In genomic region chr2:62270728-62271127, GRCh38 we compare ENCODE assay signal across 11 cellular contexts.
DNase-seq lines count a peak whose midpoint lies in the region; ATAC-seq and TF ChIP-seq lines count a peak whose summit lies in the region.
"Had no signal": no experiment of that assay in that cellular context is flagged by ENCODE, and none has a peak within 500 bp of the region (broad histone marks: within the 10 kb centered on the region; RNA-seq: fewer than 3 reads in every experiment).

No MANE protein-coding gene starts in this region.

- peak; percentile 14 for DNase-seq in GDM1 (lab: John Stamatoyannopoulos, UW)
- DNase-seq in NCI-H2029 (lab: John Stamatoyannopoulos, UW) = peak; percentile 17
- peak; percentile 18 for DNase-seq in brain microvascular endothelial cell
- DNase-seq in mucosa of gallbladder (ENCODE audit: low spot score) = peak; percentile 51
- no peak for DNase-seq in activated naive CD4-positive, alpha-beta T cell (lab: John Stamatoyannopoulos, UW)
- DNase-seq in NCI-H2107 treated with DMSO at 0.1 percent for 48 hours (lab: John Stamatoyannopoulos, UW; ENCODE audit: unreplicated experiment) = no peak
- no peak for DNase-seq in retina
- DNase-seq: activated CD4-positive, alpha-beta T cell treated with anti-CD3 and anti-CD28 coated beads for 48 hours; occipital lobe had no signal

- in situ Hi-C loops in brain microvascular endothelial cell (cut with HindIII; ENCODE audit: low pct_ligation_motif_present, low sequenced_read_pairs) = no loop called here

- H3K27ac ChIP-seq in brain microvascular endothelial cell = no peak overlapping the region

- no peaks in the 10 kb centered on the region for H3K36me3 ChIP-seq in brain microvascular endothelial cell (replicated peaks)

- TF ChIP-seq CTCF in brain microvascular endothelial cell (IDR thresholded peaks at IDR 0.05; ENCODE audit: low read depth, low read length, missing control alignments) = no peak

- no peak for ATAC-seq in GM18873 (IDR thresholded peaks at IDR 0.05; ENCODE audit: low FRiP score, unreplicated experiment)
- ATAC-seq: activated naive CD4-positive, alpha-beta T cell treated with anti-CD3 and anti-CD28 coated beads, Interleukin-2, amount 50 U/mL, for 72 hours had no signal

- H3K27me3 ChIP-seq in brain microvascular endothelial cell (replicated peaks) = no peaks in the 10 kb centered on the region

- no peak overlapping the region for H3K4me3 ChIP-seq in brain microvascular endothelial cell (ENCODE audit: low read depth, low read length)

Comparison
In these comparisons a context has a peak if more than half of its experiments do, and no peak if none do; other contexts are left out.
1. DNase-seq: peak in GDM1 (single experiment), NCI-H2029 (single experiment), brain microvascular endothelial cell (single experiment) and mucosa of gallbladder (single experiment); none in activated naive CD4-positive, alpha-beta T cell (0 of 4), NCI-H2107 treated with DMSO at 0.1 percent for 48 hours (single experiment) and retina (single experiment).